In the genomic region with DNA sequence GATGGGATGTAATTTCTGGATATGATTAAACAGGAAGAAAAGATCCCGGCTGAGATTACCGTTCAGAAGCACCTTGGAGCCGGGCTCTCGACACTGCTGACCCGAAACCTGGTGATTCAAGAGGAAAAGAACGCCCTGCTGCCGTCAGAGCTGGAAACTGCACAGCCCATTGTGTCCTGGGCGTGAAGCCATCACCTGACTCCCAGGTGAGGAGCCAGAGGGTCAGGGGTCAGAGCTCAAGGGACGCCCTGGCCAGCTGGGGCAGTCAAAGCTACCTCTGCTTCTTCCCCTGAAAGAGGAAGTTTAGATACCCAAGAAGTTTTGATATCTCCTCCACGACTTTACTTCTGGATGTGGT, we compare ENCODE assay signal across 16 cellular contexts. TPM values are rescaled to one million over a fixed set of nuclear protein-coding genes. Genes with fewer than 3 reads are reported as not detected.
DNase-seq lines count a peak whose midpoint lies in the region; ATAC-seq and TF ChIP-seq lines count a peak whose summit lies in the region.
"Had no signal": no experiment of that assay in that cellular context is flagged by ENCODE, and none has a peak within 500 bp of the region (broad histone marks: within the 10 kb centered on the region; RNA-seq: fewer than 3 reads in every experiment).

No MANE protein-coding gene starts in this region.

- intact Hi-C loops in Calu3 (cut with micrococcal nuclease; ENCODE audit: unreplicated experiment): loop anchor here (5.0 kb wide), 1 partner anchor 33 kb away; no protein-coding TSS in a partner anchor

- peak overlapping the region; percentile 64 for H3K27ac Mint-ChIP-seq in Calu3 (ENCODE audit: unreplicated experiment)
- H3K27ac Mint-ChIP-seq in activated naive CD4-positive, alpha-beta T cell treated with anti-CD3 and anti-CD28 coated beads, Interleukin-2, amount 10 ng/mL, durations not matched to agents 7 days and 5 days: no peak overlapping the region
- H3K27ac Mint-ChIP-seq: activated CD4-positive, alpha-beta T cell treated with anti-CD3 and anti-CD28 coated beads, Interleukin-2, amount 10 ng/mL, durations not matched to agents 24 days and 14 days; activated naive CD4-positive, alpha-beta T cell treated with anti-CD3 and anti-CD28 coated beads for 36 hours; dendritic cell treated with granulocyte-macrophage colony-stimulating factor and Interleukin-4, amounts not matched to agents 40 ng/mL and 50 ng/mL, for 4 days had no signal

- H3K27ac ChIP-seq in duodenal mucosa (ENCODE audit: low read depth, low read length) (no peak overlapping the region), mucosa of rectum (ENCODE audit: low read depth in 2 of 2, low read length in 2 of 2) (peak overlapping the region; percentile 89 to 91)
- H3K27ac ChIP-seq: neutrophil had no signal

- peaks cover 30% of the 10 kb centered on the region for H3K4me1 Mint-ChIP-seq in Calu3 (ENCODE audit: low read depth, unreplicated experiment)
- no peaks in the 10 kb centered on the region for H3K4me1 Mint-ChIP-seq in activated naive CD4-positive, alpha-beta T cell treated with anti-CD3 and anti-CD28 coated beads, Interleukin-2, amount 10 ng/mL, durations not matched to agents 7 days and 5 days
- H3K4me1 Mint-ChIP-seq: activated CD4-positive, alpha-beta T cell treated with anti-CD3 and anti-CD28 coated beads, Interleukin-2, amount 10 ng/mL, durations not matched to agents 24 days and 14 days had no signal

- no peak for TF ChIP-seq CTCF in Calu3 (IDR thresholded peaks at IDR 0.05; ENCODE audit: unreplicated experiment)

- ATAC-seq in GM19397 (IDR thresholded peaks at IDR 0.05; ENCODE audit: unreplicated experiment): no peak

- H3K27me3 ChIP-seq in duodenal mucosa (ENCODE audit: control insufficient read depth in 1 of 2, insufficient read depth in 2 of 2, low read length in 2 of 2): no peaks in the 10 kb centered on the region
- H3K27me3 ChIP-seq in mucosa of rectum (ENCODE audit: control insufficient read depth in 2 of 2, insufficient read depth in 2 of 2, low read length in 2 of 2): no peaks in the 10 kb centered on the region

- peak overlapping the region; percentile 74 for H3K4me3 Mint-ChIP-seq in Calu3 (ENCODE audit: low read depth, unreplicated experiment)
- no peak overlapping the region for H3K4me3 Mint-ChIP-seq in activated naive CD4-positive, alpha-beta T cell treated with anti-CD3 and anti-CD28 coated beads, Interleukin-2, amount 10 ng/mL, durations not matched to agents 7 days and 5 days
- H3K4me3 Mint-ChIP-seq: activated CD4-positive, alpha-beta T cell treated with anti-CD3 and anti-CD28 coated beads, Interleukin-2, amount 10 ng/mL, durations not matched to agents 24 days and 14 days; activated naive CD4-positive, alpha-beta T cell treated with anti-CD3 and anti-CD28 coated beads for 36 hours; dendritic cell treated with granulocyte-macrophage colony-stimulating factor and Interleukin-4, amounts not matched to agents 40 ng/mL and 50 ng/mL, for 4 days had no signal

- H3K36me3 ChIP-seq in duodenal mucosa (ENCODE audit: control insufficient read depth in 1 of 2, insufficient read depth in 2 of 2, low read length in 2 of 2) (no peaks in the 10 kb centered on the region), mucosa of rectum (ENCODE audit: control insufficient read depth in 2 of 2, insufficient read depth in 2 of 2, low read length in 2 of 2) (no peaks in the 10 kb centered on the region)
- H3K36me3 ChIP-seq: neutrophil had no signal

- CTCF ChIA-PET in Calu3 (lab: Charles Lee): interaction anchor here (0.5 to 2.1 kb wide), 5 partner anchors 10 to 827 kb away, joined by 3 to 11 read pairs (median 6); no protein-coding TSS in a partner anchor
- CTCF ChIA-PET in activated naive CD4-positive, alpha-beta T cell treated with anti-CD3 and anti-CD28 coated beads, Interleukin-2, amount 10 ng/mL, durations not matched to agents 7 days and 5 days (lab: Charles Lee): interaction anchor here (0.7 to 1.2 kb wide), 2 partner anchors 123 to 206 kb away, joined by 3 read pairs; no protein-coding TSS in a partner anchor

- H3K36me3 Mint-ChIP-seq in Calu3 (ENCODE audit: insufficient read depth, unreplicated experiment): peaks cover 31% of the 10 kb centered on the region
- H3K36me3 Mint-ChIP-seq in activated naive CD4-positive, alpha-beta T cell treated with anti-CD3 and anti-CD28 coated beads, Interleukin-2, amount 10 ng/mL, durations not matched to agents 7 days and 5 days: no peaks in the 10 kb centered on the region

- H3K4me3 ChIP-seq in duodenal mucosa (ENCODE audit: low read depth in 1 of 2, low read length in 2 of 2): peak overlapping the region; percentile 29 to 40
- H3K4me3 ChIP-seq in mucosa of rectum (ENCODE audit: low read length in 2 of 2): no peak overlapping the region

- H3K4me1 ChIP-seq in duodenal mucosa (ENCODE audit: control insufficient read depth in 1 of 2, insufficient read depth in 2 of 2, low read length in 2 of 2) (peaks cover 36 to 44% of the 10 kb centered on the region in 2 donors), mucosa of rectum (ENCODE audit: control insufficient read depth in 2 of 2, insufficient read depth in 2 of 2, low read length in 2 of 2) (peaks cover 36 to 40% of the 10 kb centered on the region in 2 donors)

- H3K27me3 Mint-ChIP-seq in Calu3 (ENCODE audit: unreplicated experiment): no peaks in the 10 kb centered on the region
- peaks cover 52% of the 10 kb centered on the region for H3K27me3 Mint-ChIP-seq in activated naive CD4-positive, alpha-beta T cell treated with anti-CD3 and anti-CD28 coated beads, Interleukin-2, amount 10 ng/mL, durations not matched to agents 7 days and 5 days

- DNase-seq in Calu3 (peak; percentile 66), NCI-H2196 (lab: John Stamatoyannopoulos, UW; ENCODE audit: unreplicated experiment) (peak; percentile 77), DMS 273 (lab: John Stamatoyannopoulos, UW; ENCODE audit: unreplicated experiment) (no peak)
- no peak for DNase-seq in activated naive CD4-positive, alpha-beta T cell treated with anti-CD3 and anti-CD28 coated beads, Interleukin-2, amount 10 ng/mL, durations not matched to agents 7 days and 5 days
- DNase-seq in stimulated activated CD4-positive, alpha-beta T cell treated with anti-CD3 and anti-CD28 coated beads, Interleukin-2, amount 100 ng/mL, for 48 hours: no peak
- DNase-seq: activated CD4-positive, alpha-beta T cell treated with anti-CD3 and anti-CD28 coated beads, Interleukin-2, amount 10 ng/mL, durations not matched to agents 24 days and 14 days; activated naive CD4-positive, alpha-beta T cell treated with anti-CD3 and anti-CD28 coated beads for 36 hours; AML-193; erythroblast; NCI-H446; SK-N-SH had no signal

- no peaks in the 10 kb centered on the region for H3K9me3 Mint-ChIP-seq in Calu3 (ENCODE audit: low read depth, unreplicated experiment)
- no peaks in the 10 kb centered on the region for H3K9me3 Mint-ChIP-seq in activated naive CD4-positive, alpha-beta T cell treated with anti-CD3 and anti-CD28 coated beads, Interleukin-2, amount 10 ng/mL, durations not matched to agents 7 days and 5 days
- H3K9me3 Mint-ChIP-seq: activated CD4-positive, alpha-beta T cell treated with anti-CD3 and anti-CD28 coated beads, Interleukin-2, amount 10 ng/mL, durations not matched to agents 24 days and 14 days; activated naive CD4-positive, alpha-beta T cell treated with anti-CD3 and anti-CD28 coated beads for 36 hours; dendritic cell treated with granulocyte-macrophage colony-stimulating factor and Interleukin-4, amounts not matched to agents 40 ng/mL and 50 ng/mL, for 4 days had no signal

- BruUV-seq in Calu3 (replicated peaks; lab: Mats Ljungman, UMichigan): TSS peak; percentile 36

- peak overlapping the region; percentile 35 to 38 for H3K9ac ChIP-seq in duodenal mucosa (ENCODE audit: low read depth in 1 of 2, low read length in 2 of 2)
- peak overlapping the region; percentile 17 to 70 for H3K9ac ChIP-seq in mucosa of rectum (ENCODE audit: low read depth in 1 of 2, low read length in 2 of 2)
- H3K9ac ChIP-seq: SK-N-SH had no signal

- H3K9me3 ChIP-seq in duodenal mucosa (ENCODE audit: control insufficient read depth in 1 of 2, low read length in 2 of 2) (no peaks in the 10 kb centered on the region), mucosa of rectum (ENCODE audit: control insufficient read depth in 2 of 2, low read length in 2 of 2) (no peaks in the 10 kb centered on the region)
- H3K9me3 ChIP-seq: neutrophil, SK-N-SH had no signal

RNA-seq across cellular contexts. Expression of a gene that starts 17.8 kb away (rescaled TPM):
- total RNA-seq in Calu3 (2022): 82.3 and 90.5 TPM in 2 replicates

Comparison
In these comparisons a context has a peak if more than half of its experiments do, and no peak if none do; other contexts are left out.
1. DNase-seq: peak in Calu3 (single experiment) and NCI-H2196 (single experiment); none in activated naive CD4-positive, alpha-beta T cell treated with anti-CD3 and anti-CD28 coated beads, Interleukin-2, amount 10 ng/mL, durations not matched to agents 7 days and 5 days (single experiment), stimulated activated CD4-positive, alpha-beta T cell treated with anti-CD3 and anti-CD28 coated beads, Interleukin-2, amount 100 ng/mL, for 48 hours (0 of 2) and DMS 273 (single experiment).
2. H3K4me3 ChIP-seq: peak in duodenal mucosa (2 of 2); none in mucosa of rectum (0 of 2).